Comparison of ENCODE assay signal across 34 cellular contexts in genomic region chr13:46716821-46717220, GRCh38.
A peak's percentile ranks its signal among the peaks of the same experiment; 100 is the strongest.
DNase-seq lines count a peak whose midpoint lies in the region; ATAC-seq, FAIRE-seq and TF ChIP-seq lines count a peak whose summit lies in the region.
"Had no signal": no experiment of that assay in that cellular context is flagged by ENCODE, and none has a peak within 500 bp of the region (broad histone marks: within the 10 kb centered on the region; RNA-seq: fewer than 3 reads in every experiment).

No MANE protein-coding gene starts in this region.

- H3K27ac Mint-ChIP-seq in glutamatergic neuron (ENCODE audit: unreplicated experiment) = no peak overlapping the region
- H3K27ac Mint-ChIP-seq in H9 = no peak overlapping the region
- H3K27ac Mint-ChIP-seq: activated CD4-positive, alpha-beta T cell treated with anti-CD3 and anti-CD28 coated beads, Interleukin-2, amount 10 ng/mL, durations not matched to agents 7 days and 5 days; activated naive CD8-positive, alpha-beta T cell; CD8-positive, alpha-beta T cell; neural progenitor cell; progenitor cell of endocrine pancreas had no signal

- H3K4ac ChIP-seq in H9 (ENCODE audit: low read depth, low read length) = no peak overlapping the region

- H3K4me2 ChIP-seq in endothelial cell of umbilical vein (ENCODE audit: insufficient read depth, low read length) (peak overlapping the region; percentile 10), H9 (ENCODE audit: insufficient read depth, insufficient read length, low read length) (no peak overlapping the region)
- H3K4me2 ChIP-seq: neural progenitor cell had no signal

- H4K91ac ChIP-seq in H9 (ENCODE audit: insufficient read length, low read depth, low read length) = no peak overlapping the region

- no peak overlapping the region for H3K14ac ChIP-seq in H9 (ENCODE audit: insufficient read depth, low read length)

- no peak overlapping the region for H2BK5ac ChIP-seq in H9 (ENCODE audit: insufficient read length, low read length)

- H3K27me3 ChIP-seq in endothelial cell of umbilical vein (ENCODE audit: control insufficient read depth in 2 of 2, insufficient read depth in 2 of 2, low read length in 2 of 2) (peaks cover 0 to 8% of the 10 kb centered on the region in 2 experiments), H9 (ENCODE audit: insufficient read depth, low read length) (no peaks in the 10 kb centered on the region)
- H3K27me3 ChIP-seq: BE2C, heart right ventricle, neural progenitor cell, tibial nerve had no signal

- H3K23ac ChIP-seq in H9 (ENCODE audit: insufficient read length, low read depth, low read length) = no peak overlapping the region

- H3K4me3 ChIP-seq in AG10803 (ENCODE audit: low read length) (no peak overlapping the region), SK-N-MC (peak overlapping the region; percentile 6; the same call in 1 of the 2 replicates), endothelial cell of umbilical vein (replicated peaks in 1 of 3; ENCODE audit: insufficient read depth in 1 of 3, low read depth in 1 of 3, low read length in 3 of 3) (no peak overlapping the region)
- H3K4me3 ChIP-seq: coronary artery, heart right ventricle, lung, neural progenitor cell, tibial nerve had no signal

- FAIRE-seq in endothelial cell of umbilical vein (lab: Jason Lieb, UNC) = peak; percentile 62
- FAIRE-seq: GM18507 had no signal

- H2BK120ac ChIP-seq in H9 (ENCODE audit: low read depth, low read length, poor library complexity, severe bottlenecking) = no peak overlapping the region

- intact Hi-C loops in endothelial cell of umbilical vein (cut with micrococcal nuclease) = loop anchor here (1.0 kb wide), 1 partner anchor 166 kb away; no protein-coding TSS in a partner anchor

- no peak for TF ChIP-seq POLR2A in endothelial cell of umbilical vein (IDR thresholded peaks at IDR 0.05; ENCODE audit: low read depth, low read length)

- CTCF ChIA-PET in endothelial cell of umbilical vein (lab: Charles Lee) = interaction anchor here (1.2 to 1.6 kb wide), 3 partner anchors 32 to 222 kb away, joined by 4 to 16 read pairs (median 4); no protein-coding TSS in a partner anchor

- H3K56ac ChIP-seq in H9 (ENCODE audit: insufficient read length, low read depth, low read length) = no peak overlapping the region

- no peaks in the 10 kb centered on the region for H3K36me3 Mint-ChIP-seq in glutamatergic neuron (ENCODE audit: unreplicated experiment)
- no peaks in the 10 kb centered on the region for H3K36me3 Mint-ChIP-seq in H9 (ENCODE audit: insufficient read depth in 1 of 3, low read depth in 3 of 3)

- H3K4me1 ChIP-seq in endothelial cell of umbilical vein (ENCODE audit: control insufficient read depth, extremely low read depth, insufficient read depth, low read length) = peaks cover 12% of the 10 kb centered on the region
- no peaks in the 10 kb centered on the region; the same call in 1 of the 2 replicates for H3K4me1 ChIP-seq in H9 (ENCODE audit: insufficient read depth, low read length)

- H4K20me1 ChIP-seq in endothelial cell of umbilical vein (replicated peaks; ENCODE audit: control insufficient read depth, extremely low read depth, insufficient read depth, low read length) = no peaks in the 10 kb centered on the region
- H4K20me1 ChIP-seq in H9 (ENCODE audit: control insufficient read depth, insufficient read depth, insufficient read length) = no peaks in the 10 kb centered on the region

- H3K4me1 Mint-ChIP-seq in glutamatergic neuron (ENCODE audit: low read depth, unreplicated experiment) (no peaks in the 10 kb centered on the region), H9 (peaks cover 11% of the 10 kb centered on the region in 2 experiments)
- H3K4me1 Mint-ChIP-seq: activated CD4-positive, alpha-beta T cell treated with anti-CD3 and anti-CD28 coated beads, Interleukin-2, amount 10 ng/mL, durations not matched to agents 7 days and 5 days; neural progenitor cell had no signal

- H3K9me3 Mint-ChIP-seq in glutamatergic neuron (ENCODE audit: unreplicated experiment) (no peaks in the 10 kb centered on the region), H9 (no peaks in the 10 kb centered on the region)
- H3K9me3 Mint-ChIP-seq: activated CD4-positive, alpha-beta T cell treated with anti-CD3 and anti-CD28 coated beads, Interleukin-2, amount 10 ng/mL, durations not matched to agents 7 days and 5 days; CD8-positive, alpha-beta T cell; neural progenitor cell had no signal

- DNase-seq in AG10803 (ENCODE audit: low read depth) (peak; percentile 17), SK-N-MC (ENCODE audit: low read depth, low spot score) (no peak), endothelial cell of umbilical vein (ENCODE audit: low read depth, low spot score) (peak; percentile 80), lung microvascular endothelial cell (ENCODE audit: low read depth in 2 of 2) (peak; percentile 35 to 60), glutamatergic neuron (no peak), H9 (no peak), omental fat pad (ENCODE audit: low spot score) (no peak)
- DNase-seq: activated CD4-positive, alpha-beta T cell treated with anti-CD3 and anti-CD28 coated beads, Interleukin-2, amount 10 ng/mL, durations not matched to agents 7 days and 5 days; activated effector memory CD4-positive, alpha-beta T cell treated with anti-CD3 and anti-CD28 coated beads, Interleukin-2, amount 50 U/mL, for 16 hours; aorta; BE2C; CD8-positive, alpha-beta T cell; DMS 273 treated with DMSO at 0.1 percent for 48 hours; effector memory CD4-positive, alpha-beta T cell; foreskin fibroblast; GOT3; heart right ventricle; Karpas-422; NCI-H1436 treated with DMSO at 0.1 percent for 48 hours; SHP77; stimulated activated CD4-positive, alpha-beta T cell treated with anti-CD3 and anti-CD28 coated beads, Interleukin-4, amount 100 ng/mL, for 4 hours; T-helper 9 cell; WERI-Rb-1 had no signal

- dilution Hi-C loops in endothelial cell of umbilical vein (cut with MboI; ENCODE audit: extremely low pct_ligation_motif_present, low sequenced_read_pairs) = no loop called here

- H2AFZ ChIP-seq in endothelial cell of umbilical vein (ENCODE audit: low read depth, low read length) = no peak overlapping the region
- no peak overlapping the region for H2AFZ ChIP-seq in H9 (ENCODE audit: low read length)
- H2AFZ ChIP-seq: neural progenitor cell had no signal

- POLR2A ChIA-PET in endothelial cell of umbilical vein (lab: Charles Lee) = interaction anchor here (0.7 kb wide), 1 partner anchor 66 kb away, joined by 3 read pairs; no protein-coding TSS in a partner anchor

- H3K23me2 ChIP-seq in H9 (ENCODE audit: insufficient read length, low read depth, low read length, poor library complexity, severe bottlenecking) = no peaks in the 10 kb centered on the region

- H3T11ph ChIP-seq in H9 (ENCODE audit: low read length) = no peak overlapping the region

- WGBS in H9 (ENCODE audit: extremely low coverage, insufficient read length, low lambda C conversion rate) = no CpG with 5 or more reads among the region's 1 CpG

- H3K36me3 ChIP-seq in SK-N-MC (ENCODE audit: insufficient read depth, low read length) (peaks cover 8% of the 10 kb centered on the region), endothelial cell of umbilical vein (ENCODE audit: control insufficient read depth in 2 of 2, extremely low read depth in 1 of 2, insufficient read depth in 2 of 2, low read length in 2 of 2) (peaks cover 0 to 2% of the 10 kb centered on the region in 2 experiments)
- H3K36me3 ChIP-seq: neural progenitor cell had no signal

- no peak overlapping the region for H2BK15ac ChIP-seq in H9 (ENCODE audit: low read depth, low read length)

- ATAC-seq in GM18511 (IDR thresholded peaks at IDR 0.05; ENCODE audit: unreplicated experiment) = no peak
- no peak for ATAC-seq in omental fat pad (ENCODE audit: low FRiP score)
- ATAC-seq: CD8-positive, alpha-beta T cell; heart right ventricle; Panc1; sciatic nerve had no signal

- H3K27ac ChIP-seq in SK-N-MC (peak overlapping the region; percentile 26; the same call in 1 of the 2 replicates), endothelial cell of umbilical vein (ENCODE audit: insufficient read depth, low read depth, low read length) (no peak overlapping the region), H9 (ENCODE audit: insufficient read length, low read depth, low read length) (no peak overlapping the region)
- H3K27ac ChIP-seq: coronary artery, heart right ventricle, HL-60, neural progenitor cell, tibial nerve, WERI-Rb-1 had no signal

- H4K5ac ChIP-seq in H9 (ENCODE audit: insufficient read length, low read depth, low read length) = no peak overlapping the region

- H2BK12ac ChIP-seq in H9 (ENCODE audit: insufficient read length, low read depth, low read length) = no peak overlapping the region

- H3K4me3 Mint-ChIP-seq in glutamatergic neuron (ENCODE audit: unreplicated experiment) (no peak overlapping the region), H9 (no peak overlapping the region)
- H3K4me3 Mint-ChIP-seq: activated CD4-positive, alpha-beta T cell treated with anti-CD3 and anti-CD28 coated beads, Interleukin-2, amount 10 ng/mL, durations not matched to agents 7 days and 5 days; activated naive CD8-positive, alpha-beta T cell; CD8-positive, alpha-beta T cell; neural progenitor cell had no signal

- no peak overlapping the region for H3K9ac ChIP-seq in SK-N-MC (ENCODE audit: insufficient read length)
- H3K9ac ChIP-seq in endothelial cell of umbilical vein (replicated peaks; ENCODE audit: extremely low read depth, insufficient read depth, low read length) = no peak overlapping the region
- H3K9ac ChIP-seq in H9 (ENCODE audit: extremely low read depth, insufficient read length, low read length) = no peak overlapping the region
- H3K9ac ChIP-seq: neural progenitor cell had no signal

- no peaks in the 10 kb centered on the region for H3K79me2 ChIP-seq in endothelial cell of umbilical vein (ENCODE audit: control insufficient read depth, insufficient read depth, low read length)
- H3K79me2 ChIP-seq in H9 (ENCODE audit: insufficient read depth, low read length) = no peaks in the 10 kb centered on the region

- no peaks in the 10 kb centered on the region for H3K9me1 ChIP-seq in endothelial cell of umbilical vein (replicated peaks; ENCODE audit: control insufficient read depth, extremely low read depth, insufficient read depth, low read length)

- no TSS peak for BruUV-seq in endothelial cell of umbilical vein (replicated peaks; lab: Mats Ljungman, UMichigan)

- no peak overlapping the region for H3K18ac ChIP-seq in H9 (ENCODE audit: insufficient read length, low read depth, low read length)

- H3K9me3 ChIP-seq in SK-N-MC (ENCODE audit: low read depth, low read length) (no peaks in the 10 kb centered on the region), endothelial cell of umbilical vein (replicated peaks; ENCODE audit: control insufficient read depth, insufficient read depth, low read length) (no peaks in the 10 kb centered on the region), H9 (ENCODE audit: control insufficient read depth, low read depth, low read length) (no peaks in the 10 kb centered on the region)
- H3K9me3 ChIP-seq: BE2C, heart right ventricle, tibial nerve had no signal

- no peaks in the 10 kb centered on the region for H3K27me3 Mint-ChIP-seq in glutamatergic neuron (ENCODE audit: unreplicated experiment)
- no peaks in the 10 kb centered on the region for H3K27me3 Mint-ChIP-seq in H9 (ENCODE audit: low read depth)
- H3K27me3 Mint-ChIP-seq: activated CD4-positive, alpha-beta T cell treated with anti-CD3 and anti-CD28 coated beads, Interleukin-2, amount 10 ng/mL, durations not matched to agents 7 days and 5 days; activated naive CD8-positive, alpha-beta T cell; progenitor cell of endocrine pancreas had no signal

- no peak overlapping the region for H2AK5ac ChIP-seq in H9 (ENCODE audit: insufficient read length, low read length)

- TF ChIP-seq CTCF in AG10803 (conservative IDR thresholded peaks at IDR 0.05; ENCODE audit: low read length) = no peak
- no peak for TF ChIP-seq CTCF in endothelial cell of umbilical vein (IDR thresholded peaks at IDR 0.05; ENCODE audit: extremely low read depth in 1 of 2, insufficient read depth in 1 of 2, low read depth in 1 of 2, low read length in 2 of 2)
- TF ChIP-seq CTCF in glutamatergic neuron (IDR thresholded peaks at IDR 0.05; ENCODE audit: partially characterized antibody, unreplicated experiment) = no peak
- TF ChIP-seq CTCF in H9 (conservative IDR thresholded peaks at IDR 0.05) = no peak
- TF ChIP-seq CTCF in omental fat pad (IDR thresholded peaks at IDR 0.05) = no peak

- H3K79me1 ChIP-seq in H9 (ENCODE audit: insufficient read depth, low read depth, low read length, poor library complexity, severe bottlenecking) = no peaks in the 10 kb centered on the region

- H4K8ac ChIP-seq in H9 (replicated peaks; ENCODE audit: insufficient read length, low read depth, low read length) = no peak overlapping the region

- H2BK20ac ChIP-seq in H9 (ENCODE audit: low read depth, low read length, poor library complexity, severe bottlenecking) = no peak overlapping the region

Comparison
In these comparisons a context has a peak if more than half of its experiments do, and no peak if none do; other contexts are left out.
1. DNase-seq: peak in AG10803 (single experiment), endothelial cell of umbilical vein (single experiment) and lung microvascular endothelial cell (2 of 2); none in SK-N-MC (single experiment), glutamatergic neuron (single experiment), H9 (single experiment) and omental fat pad (single experiment).